8 cellular contexts compared by ENCODE assay signal in genomic region chr2:113248997-113249770, GRCh38. TPM values are rescaled to one million over a fixed set of nuclear protein-coding genes. Genes with fewer than 3 reads are reported as not detected.
DNase-seq lines count a peak whose midpoint lies in the region; ATAC-seq, FAIRE-seq and TF ChIP-seq lines count a peak whose summit lies in the region.

No MANE protein-coding gene starts in this region.

- peak; percentile 67 to 83 for DNase-seq in A549 (ENCODE audit: low read depth in 1 of 2, low spot score in 1 of 2)
- peak; percentile 79 for DNase-seq in LoVo (ENCODE audit: low spot score)
- DNase-seq in glutamatergic neuron = peak; percentile 83
- DNase-seq in posterior cingulate gyrus = peak in 9 of 10 donors; percentile 58 to 96 (median 75)
- DNase-seq in upper lobe of left lung = peak in 1 of 2 donors; percentile 87

- no peaks in the 10 kb centered on the region for H3K36me3 ChIP-seq in upper lobe of left lung

- CTCF ChIA-PET in A549 (lab: Yijun Ruan, JAX) = interaction anchor here (0.6 to 13.6 kb wide), 37 partner anchors 8 to 141 kb away, joined by 3 to 119 read pairs (median 4); partner anchors contain the start of gene PAX8

- H3K27me3 Mint-ChIP-seq in activated naive CD4-positive, alpha-beta T cell treated with anti-CD3 and anti-CD28 coated beads, Interleukin-2, amount 50 U/mL, for 24 hours = no peaks in the 10 kb centered on the region
- peaks cover 2% of the 10 kb centered on the region for H3K27me3 Mint-ChIP-seq in glutamatergic neuron (ENCODE audit: unreplicated experiment)

- peaks cover 8% of the 10 kb centered on the region for H3K9me3 ChIP-seq in A549
- no peaks in the 10 kb centered on the region for H3K9me3 ChIP-seq in upper lobe of left lung

- no peak overlapping the region for H3K4me3 ChIP-seq in A549
- H3K4me3 ChIP-seq in upper lobe of left lung = no peak overlapping the region

- POLR2A ChIA-PET in A549 (lab: Yijun Ruan, JAX) = no interaction called here

- H3K4me2 ChIP-seq in A549 = no peak overlapping the region

- intact Hi-C loops in posterior cingulate gyrus (cut with DNase I) = loop anchor here (2.0 to 5.0 kb wide), 2 partner anchors 47 to 122 kb away; no protein-coding TSS in a partner anchor

- peak; percentile 95 to 97 for TF ChIP-seq RAD21 in A549 (conservative IDR thresholded peaks at IDR 0.05 in 1 of 2, IDR thresholded peaks at IDR 0.05 in 1 of 2)

- H3K4me3 Mint-ChIP-seq in activated naive CD4-positive, alpha-beta T cell treated with anti-CD3 and anti-CD28 coated beads, Interleukin-2, amount 50 U/mL, for 24 hours = no peak overlapping the region
- H3K4me3 Mint-ChIP-seq in glutamatergic neuron (ENCODE audit: unreplicated experiment) = no peak overlapping the region

- H3K4me1 Mint-ChIP-seq in activated naive CD4-positive, alpha-beta T cell treated with anti-CD3 and anti-CD28 coated beads, Interleukin-2, amount 50 U/mL, for 24 hours = peaks cover 51% of the 10 kb centered on the region
- H3K4me1 Mint-ChIP-seq in glutamatergic neuron (ENCODE audit: low read depth, unreplicated experiment) = peaks cover 2% of the 10 kb centered on the region

- peak; percentile 93 for FAIRE-seq in A549 (lab: Jason Lieb, UNC)

- TF ChIP-seq EP300 in A549 (IDR thresholded peaks at IDR 0.05) (no peak), upper lobe of left lung (IDR thresholded peaks at IDR 0.05) (no peak)

- TF ChIP-seq POLR2A in A549 (IDR thresholded peaks at IDR 0.05; ENCODE audit: low read length) (no peak), upper lobe of left lung (IDR thresholded peaks at IDR 0.05) (no peak)

- H3K27me3 ChIP-seq in upper lobe of left lung = no peaks in the 10 kb centered on the region

- H3K27ac ChIP-seq in A549 (peak overlapping the region; percentile 97 to 98), upper lobe of left lung (no peak overlapping the region)

- 58% methylated on average over 10 of the region's 10 CpGs for WGBS in A549 (ENCODE audit: missing lambda C conversion rate)
- WGBS in upper lobe of left lung, 2 donors = 39 to 42% methylated on average over 10 of the region's 10 CpGs

- TF ChIP-seq CTCF in A549 (IDR thresholded peaks at IDR 0.05) = peak; percentile 82
- TF ChIP-seq CTCF in glutamatergic neuron (IDR thresholded peaks at IDR 0.05; ENCODE audit: partially characterized antibody, unreplicated experiment) = peak; percentile 94
- peak; percentile 81 to 90 (median 88) for TF ChIP-seq CTCF in upper lobe of left lung (IDR thresholded peaks at IDR 0.05)

- H3K4me1 ChIP-seq in A549 (peaks cover 24% of the 10 kb centered on the region), upper lobe of left lung (peaks cover 0 to 7% (median 4%) of the 10 kb centered on the region in 4 donors)

- peak; percentile 67 to 92; a peak in 4 of 6 replicates for ATAC-seq in A549
- ATAC-seq in GM18517 (IDR thresholded peaks at IDR 0.05; ENCODE audit: unreplicated experiment) = peak; percentile 61
- ATAC-seq in SK-N-SH treated with all-trans-retinoic acid at 6 μM for 48 hours = peak; percentile 98
- peak; percentile 78 to 87 for ATAC-seq in upper lobe of left lung (ENCODE audit: low FRiP score in 2 of 2)

- H3K27ac Mint-ChIP-seq in activated naive CD4-positive, alpha-beta T cell treated with anti-CD3 and anti-CD28 coated beads, Interleukin-2, amount 50 U/mL, for 24 hours = peak overlapping the region; percentile 82
- no peak overlapping the region for H3K27ac Mint-ChIP-seq in glutamatergic neuron (ENCODE audit: unreplicated experiment)

- H3K9me3 Mint-ChIP-seq in activated naive CD4-positive, alpha-beta T cell treated with anti-CD3 and anti-CD28 coated beads, Interleukin-2, amount 50 U/mL, for 24 hours = no peaks in the 10 kb centered on the region
- no peaks in the 10 kb centered on the region for H3K9me3 Mint-ChIP-seq in glutamatergic neuron (ENCODE audit: unreplicated experiment)

- H3K36me3 Mint-ChIP-seq in activated naive CD4-positive, alpha-beta T cell treated with anti-CD3 and anti-CD28 coated beads, Interleukin-2, amount 50 U/mL, for 24 hours = no peaks in the 10 kb centered on the region
- no peaks in the 10 kb centered on the region for H3K36me3 Mint-ChIP-seq in glutamatergic neuron (ENCODE audit: unreplicated experiment)

TF ChIP-seq in A549, 52 proteins besides CTCF, POLR2A, EP300 and RAD21:
- TF ChIP-seq ESRRA (IDR thresholded peaks at IDR 0.05; ENCODE audit: borderline replicate concordance, low read length) = no peak
- no peak for TF ChIP-seq CBX2 (IDR thresholded peaks at IDR 0.05; ENCODE audit: borderline replicate concordance, low read depth)
- TF ChIP-seq SMC3 (IDR thresholded peaks at IDR 0.05) = peak; percentile 95
- no peak for TF ChIP-seq ZNF302 (CRISPR knock-in tag; IDR thresholded peaks at IDR 0.05)
- TF ChIP-seq MAX (IDR thresholded peaks at IDR 0.05) = peak; percentile 51
- TF ChIP-seq EHMT2 (IDR thresholded peaks at IDR 0.05; ENCODE audit: low read depth) = peak; percentile 25; the same call in 1 of the 2 replicates

TF ChIP-seq in SK-N-SH treated with all-trans-retinoic acid at 6 μM for 48 hours, 23 proteins besides CTCF, POLR2A, EP300 and RAD21:
- TF ChIP-seq ZFP3 (CRISPR knock-in tag; IDR thresholded peaks at IDR 0.05) = no peak
- no peak for TF ChIP-seq TCF4 (CRISPR knock-in tag; IDR thresholded peaks at IDR 0.05; ENCODE audit: borderline replicate concordance)
- TF ChIP-seq CREB5 (CRISPR knock-in tag; IDR thresholded peaks at IDR 0.05; ENCODE audit: low read depth) = no peak
- TF ChIP-seq OSR1 (CRISPR knock-in tag; IDR thresholded peaks at IDR 0.05) = no peak

RNA-seq across cellular contexts. Expression of gene PAX8, which starts 29.5 kb away (rescaled TPM):
- polyA plus RNA-seq in A549 (2011; rRNA removed) (0.71 and 1.0 TPM in 2 replicates), A549 (2017; fragmentation: RNase III; extraction: RNeasy Plus Mini Kit Qiagen cat#74134 plus additional on column Dnase treatment) (0.81 to 1.7 TPM (median 1.5 TPM) in 3 replicates)
- polyA plus RNA-seq in A549 (2012; cell fraction: cytosol; rRNA removed) = 0.54 and 0.66 TPM in 2 replicates
- polyA plus RNA-seq in A549 (2012; cell fraction: nucleus; rRNA removed) = 0.40 and 0.91 TPM in 2 replicates
- 1.0 and 1.7 TPM in 2 replicates for polyA minus RNA-seq in A549 (2011; rRNA and poly(A)+ RNA removed)
- total RNA-seq in glutamatergic neuron (ENCODE audit: unreplicated experiment) (1.4 TPM), upper lobe of left lung (1 to 10 TPM; 1.5 to 3.6 (median 2.0) TPM)

Comparison
In these comparisons a context has a peak if more than half of its experiments do, and no peak if none do; other contexts are left out.
1. H3K27ac ChIP-seq: peak in A549 (2 of 2); none in upper lobe of left lung (0 of 4).
2. Peak in every context shown above with its lines, with median percentiles within 50 percentile points of each other: ATAC-seq and CTCF ChIP-seq.